Comparison of ENCODE assay signal across 27 cellular contexts in the genomic region with DNA sequence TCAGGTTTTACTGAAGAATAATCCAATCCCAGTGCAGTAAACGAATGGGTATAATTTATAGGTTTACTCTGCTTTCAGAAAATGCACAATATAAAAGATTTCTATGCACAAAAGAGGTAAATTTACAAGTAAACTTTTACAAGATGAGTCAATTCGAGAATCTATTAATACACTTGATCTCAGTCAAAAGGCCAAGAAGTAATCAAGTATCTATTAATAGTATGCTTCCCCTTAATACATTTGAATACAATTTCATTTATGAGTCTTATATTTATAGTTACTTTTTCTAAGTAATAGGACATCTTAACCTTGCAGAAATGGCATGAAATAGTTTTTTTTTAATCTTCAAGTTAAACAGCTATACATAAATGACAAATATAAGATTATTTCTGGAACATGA.
"Had no signal": no experiment of that assay in that cellular context is flagged by ENCODE, and none has a peak within 500 bp of the region (broad histone marks: within the 10 kb centered on the region; RNA-seq: fewer than 3 reads in every experiment).

No MANE protein-coding gene starts in this region.

- H3K27ac ChIP-seq: stomach, suprapubic skin, testis, thoracic aorta, thyroid gland, tibial artery, tibial nerve, transverse colon, upper lobe of left lung, upper lobe of right lung, uterus, vagina had no signal

- H3K36me3 ChIP-seq: stomach, suprapubic skin, thoracic aorta, thyroid gland, tibial artery, tibial nerve, transverse colon, upper lobe of left lung, upper lobe of right lung, uterus, vagina had no signal

- H3K9me3 ChIP-seq: stomach, suprapubic skin, testis, thoracic aorta, thyroid gland, tibial artery, tibial nerve, transverse colon, upper lobe of left lung, upper lobe of right lung, uterus, vagina had no signal

- DNase-seq: stimulated activated CD4-positive, alpha-beta T cell treated with anti-CD3 and anti-CD28 coated beads, Interleukin-2, amount 100 ng/mL, for 48 hours; stimulated activated CD4-positive, alpha-beta T cell treated with anti-CD3 and anti-CD28 coated beads, Interleukin-4, amount 100 ng/mL, for 1 hour; stimulated activated CD4-positive, alpha-beta T cell treated with anti-CD3 and anti-CD28 coated beads, Interleukin-4, amount 100 ng/mL, for 24 hours; stimulated activated CD4-positive, alpha-beta T cell treated with anti-CD3 and anti-CD28 coated beads, Interleukin-4, amount 100 ng/mL, for 4 hours; stimulated activated CD8-positive, alpha-beta memory T cell treated with anti-CD3 and anti-CD28 coated beads, Interleukin-4, amount 100 ng/mL, for 48 hours; stimulated activated naive B cell treated with anti-CD40 and anti-IgM and Interleukin-4, amounts not matched to agents 10 μg/mL and 1 μg/mL and 100 μg/mL, for 72 hours; stimulated activated naive CD4-positive, alpha-beta T cell; stimulated activated naive CD4-positive, alpha-beta T cell treated with Interleukin-2 at 50 U/mL for 16 hours; stimulated activated naive CD8-positive, alpha-beta T cell treated with anti-CD3 and anti-CD28 coated beads, Interleukin-15, amount 100 ng/mL, for 72 hours; stimulated activated naive CD8-positive, alpha-beta T cell treated with anti-CD3 and anti-CD28 coated beads, Interleukin-15, Interleukin-2, amounts not matched to agents 100 U/mL and 50 U/mL, for 24 hours; stomach; substantia nigra; testis; thyroid gland; tibial artery; transverse colon; trophoblast cell; upper lobe of right lung; uterus had no signal

- H3K4me1 ChIP-seq: stomach, suprapubic skin, testis, thyroid gland, tibial artery, transverse colon, upper lobe of left lung, upper lobe of right lung, uterus, vagina had no signal

- H3K27me3 ChIP-seq: stomach, suprapubic skin, testis, thyroid gland, tibial artery, tibial nerve, transverse colon, upper lobe of left lung, upper lobe of right lung, uterus, vagina had no signal

- FAIRE-seq: urothelium cell line had no signal

- H3K4me3 ChIP-seq: stomach, suprapubic skin, testis, thoracic aorta, thyroid gland, tibial artery, tibial nerve, transverse colon, upper lobe of left lung, upper lobe of right lung, uterus, vagina had no signal

- ATAC-seq: stimulated activated effector memory CD8-positive, alpha-beta T cell treated with anti-CD3 and anti-CD28 coated beads, Interleukin-12 subunit alpha, Interleukin-12 subunit beta, amount 100 ng/mL, for 72 hours; stimulated activated memory B cell treated with anti-CD40 and anti-IgM and Interleukin-4, amounts not matched to agents 10 μg/mL and 1 μg/mL and 100 μg/mL, for 72 hours; stimulated activated naive CD8-positive, alpha-beta T cell treated with anti-CD3 and anti-CD28 coated beads, Interleukin-15, amount 100 ng/mL, for 72 hours; stimulated activated naive CD8-positive, alpha-beta T cell treated with anti-CD3 and anti-CD28 coated beads, Interleukin-15, Interleukin-2, amounts not matched to agents 100 U/mL and 50 U/mL, for 24 hours; upper lobe of right lung had no signal
